Comparison of ENCODE assay signal across 8 cellular contexts in the genomic region with DNA sequence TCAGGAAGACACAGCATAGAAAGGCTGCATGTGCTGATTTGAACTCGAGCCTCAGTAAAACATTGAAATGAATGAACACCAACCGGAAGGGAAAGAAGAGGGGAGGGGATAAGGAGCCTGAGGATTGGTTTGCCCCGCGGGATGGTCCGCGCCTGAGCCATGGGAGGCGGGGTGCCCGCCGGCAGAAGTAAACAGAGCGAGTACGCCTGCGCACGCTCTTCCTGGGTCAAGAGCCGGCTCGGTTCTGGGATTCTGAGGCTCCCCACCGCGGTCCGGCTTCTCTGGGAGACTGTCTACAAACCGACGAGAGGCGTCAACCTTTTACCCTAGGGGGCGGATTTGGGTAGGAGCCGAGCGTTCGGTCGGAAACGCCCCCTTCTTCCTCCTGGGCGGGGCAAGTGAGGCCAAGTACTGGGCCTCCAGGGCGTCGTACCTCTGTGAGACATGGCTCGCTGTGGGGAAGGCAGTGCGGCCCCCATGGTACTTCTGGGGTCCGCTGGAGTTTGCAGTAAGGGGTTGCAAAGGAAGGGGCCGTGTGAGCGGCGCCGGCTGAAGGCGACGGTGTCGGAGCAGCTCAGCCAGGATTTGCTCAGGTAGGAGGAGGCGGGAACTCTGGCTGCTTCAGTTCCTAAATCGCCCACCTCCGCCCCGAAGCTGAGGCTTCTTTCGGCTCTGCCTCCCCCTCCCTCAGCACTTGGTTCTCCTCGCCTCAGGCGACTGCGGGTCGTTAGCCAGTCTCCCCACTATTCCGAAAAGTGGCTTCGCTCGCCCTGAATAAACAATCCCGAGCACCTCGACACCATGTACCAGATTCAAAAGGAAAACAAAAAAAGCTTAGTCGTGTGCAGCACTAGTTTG. TPM values are rescaled to one million over a fixed set of nuclear protein-coding genes. Genes with fewer than 3 reads are reported as not detected.
DNase-seq lines count a peak whose midpoint lies in the region; FAIRE-seq lines count a peak whose summit lies in the region.

Gene BTBD8, plus strand, starts transcription at position 218 of the 858 bp plus-strand sequence. Its CDS starts 227 bp downstream, at position 445.

- peak within 1 kb of the TSS; percentile 72 for H3K4me2 ChIP-seq in neuronal stem cell (ENCODE audit: insufficient read depth, low read length, poor library complexity, severe bottlenecking)

- H2BK120ac ChIP-seq in neuronal stem cell (ENCODE audit: low read depth, low read length), result no peak within 1 kb of the TSS

- no peak within 1 kb of the TSS for H2AK5ac ChIP-seq in neuronal stem cell (ENCODE audit: low read depth, low read length)

- no peaks in the 10 kb centered on the region for H3K9me3 ChIP-seq in HAP-1
- H3K9me3 ChIP-seq in neuronal stem cell (replicated peaks in 1 of 2; ENCODE audit: control insufficient read depth in 2 of 2, insufficient read depth in 1 of 2, low read depth in 1 of 2, low read length in 2 of 2), result peaks cover 5 to 7% of the 10 kb centered on the region in 2 donors

- WGBS in neuronal stem cell (ENCODE audit: extremely low coverage in 2 of 2, insufficient read length in 2 of 2, insufficient replicate concordance in 1 of 2), 2 donors, result no CpG with 5 or more reads among the region's 55 CpGs

- peak within 1 kb of the TSS; percentile 30 for H2BK5ac ChIP-seq in neuronal stem cell (ENCODE audit: low read length)

- H3K4me3 ChIP-seq in HAP-1, result peak within 1 kb of the TSS; percentile 65
- peak within 1 kb of the TSS; percentile 78 to 97 for H3K4me3 ChIP-seq in neuronal stem cell (ENCODE audit: low read length in 2 of 2)

- peak within 1 kb of the TSS; percentile 94 for H3K9ac ChIP-seq in neuronal stem cell (ENCODE audit: low read depth, low read length, poor library complexity)

- no peaks in the 10 kb centered on the region for H3K4me1 ChIP-seq in HAP-1
- no peaks in the 10 kb centered on the region for H3K4me1 ChIP-seq in neuronal stem cell (ENCODE audit: control insufficient read depth in 2 of 2, insufficient read depth in 1 of 2, low read depth in 1 of 2, low read length in 2 of 2)

- H3K27ac ChIP-seq in neuronal stem cell (replicated peaks; ENCODE audit: low read length), result peak within 1 kb of the TSS; percentile 83

- H3K36me3 ChIP-seq in HAP-1 (replicated peaks) (no peaks in the 10 kb centered on the region), neuronal stem cell (replicated peaks in 1 of 2; ENCODE audit: control insufficient read depth in 2 of 2, insufficient read depth in 2 of 2, low read length in 2 of 2) (no peaks in the 10 kb centered on the region)

- H3K23ac ChIP-seq in neuronal stem cell (ENCODE audit: low read depth, low read length, poor library complexity), result peak within 1 kb of the TSS; percentile 94

- FAIRE-seq in frontal cortex (lab: Jason Lieb, UNC), result no peak

- H4K91ac ChIP-seq in neuronal stem cell (ENCODE audit: low read depth, low read length, poor library complexity), result no peak within 1 kb of the TSS

- H3K27me3 ChIP-seq in HAP-1 (ENCODE audit: low read depth), result no peaks in the 10 kb centered on the region
- no peaks in the 10 kb centered on the region for H3K27me3 ChIP-seq in neuronal stem cell (ENCODE audit: control insufficient read depth in 3 of 3, insufficient read depth in 3 of 3, low read depth in 1 of 3, low read length in 3 of 3)

- peak within 1 kb of the TSS; percentile 91 for H3K18ac ChIP-seq in neuronal stem cell (ENCODE audit: low read length)

- DNase-seq in ELR (ENCODE audit: low read depth) (peak; percentile 92), HAP-1 (ENCODE audit: low spot score in 2 of 2) (peak; percentile 44 to 84), M059J (ENCODE audit: low read depth) (peak; percentile 90), SIG-M5 treated with dmso at 0.1 percent for 504 hours (lab: John Stamatoyannopoulos, UW; ENCODE audit: unreplicated experiment) (peak; percentile 55), frontal cortex (ENCODE audit: low spot score in 2 of 2) (peak; percentile 55 to 74), neuronal stem cell (ENCODE audit: low spot score) (peak; percentile 73), stromal cell of bone marrow (ENCODE audit: low read depth) (peak; percentile 73)
- DNase-seq in activated naive CD4-positive, alpha-beta T cell (lab: John Stamatoyannopoulos, UW), result peak; percentile 38 to 81 (median 57)

- no peaks in the 10 kb centered on the region for H3K79me1 ChIP-seq in neuronal stem cell (ENCODE audit: low read depth, low read length)

- H4K8ac ChIP-seq in neuronal stem cell (ENCODE audit: low read depth, low read length), result no peak within 1 kb of the TSS

- no peak within 1 kb of the TSS for H2BK12ac ChIP-seq in neuronal stem cell (ENCODE audit: low read length)

- no peak within 1 kb of the TSS for H3K14ac ChIP-seq in neuronal stem cell (ENCODE audit: low read length)

- peak within 1 kb of the TSS; percentile 42 for H2BK15ac ChIP-seq in neuronal stem cell (ENCODE audit: low read length)

- H3K4ac ChIP-seq in neuronal stem cell (ENCODE audit: low read length), result no peak within 1 kb of the TSS

- in situ Hi-C loops in HAP-1 (cut with MboI; ENCODE audit: low sequenced_read_pairs), result no loop called here

- peak within 1 kb of the TSS; percentile 99 for H2AFZ ChIP-seq in neuronal stem cell (ENCODE audit: low read length)

RNA-seq across cellular contexts. Expression of gene BTBD8, which starts in this region (rescaled TPM):
- total RNA-seq in M059J (2014; rRNA removed; shearing (Covaris generic)), result 4.6 and 6.9 TPM in 2 replicates
- total RNA-seq in frontal cortex, result 61.1 TPM
- 2.7 TPM for polyA plus RNA-seq in neuronal stem cell (2013, experiment 1 of 2)
- polyA plus RNA-seq in neuronal stem cell (2013, experiment 2 of 2), result 2.9 TPM

Comparison
In these comparisons a context has a peak if more than half of its experiments do, and no peak if none do; other contexts are left out.
1. Peak in every context shown above with its lines: DNase-seq, H3K4me3 ChIP-seq and H3K27ac ChIP-seq.